Comparison of ENCODE assay signal across 7 cellular contexts in genomic region chr16:3173892-3174617, GRCh38. TPM values are rescaled to one million over a fixed set of nuclear protein-coding genes. Genes with fewer than 3 reads are reported as not detected.
DNase-seq lines count a peak whose midpoint lies in the region; ATAC-seq lines count a peak whose summit lies in the region.

No MANE protein-coding gene starts in this region.

- H3K4me1 ChIP-seq in iPS-15b (ENCODE audit: control insufficient read depth, insufficient read depth, low read length) = peaks cover 7% of the 10 kb centered on the region

- H3K27me3 ChIP-seq in iPS-15b (ENCODE audit: control insufficient read depth, insufficient read depth, low read length) = peaks cover 32% of the 10 kb centered on the region

- DNase-seq in Daoy (ENCODE audit: low read depth) = peak; percentile 68

- ATAC-seq in HG02610 (IDR thresholded peaks at IDR 0.05; ENCODE audit: unreplicated experiment) (peak; percentile 38), HG03196 (IDR thresholded peaks at IDR 0.05; ENCODE audit: unreplicated experiment) (no peak), GM21367 (IDR thresholded peaks at IDR 0.05; ENCODE audit: unreplicated experiment) (no peak), HG03045 (IDR thresholded peaks at IDR 0.05; ENCODE audit: unreplicated experiment) (no peak)

- H3K27ac Mint-ChIP-seq in T-helper 1 cell treated with Interleukin-12 subunit alpha and Interleukin-12 subunit beta and Interleukin-4 antibody, amounts not matched to agents 30 μg/mL and 1 μg/mL, for 36 hours = peak overlapping the region; percentile 62

- H3K9me3 Mint-ChIP-seq in T-helper 1 cell treated with Interleukin-12 subunit alpha and Interleukin-12 subunit beta and Interleukin-4 antibody, amounts not matched to agents 30 μg/mL and 1 μg/mL, for 36 hours = no peaks in the 10 kb centered on the region

- peaks cover 23% of the 10 kb centered on the region for H3K4me1 Mint-ChIP-seq in T-helper 1 cell treated with Interleukin-12 subunit alpha and Interleukin-12 subunit beta and Interleukin-4 antibody, amounts not matched to agents 30 μg/mL and 1 μg/mL, for 36 hours (ENCODE audit: low read depth)

- peak overlapping the region; percentile 44 for H3K4me3 ChIP-seq in iPS-15b (ENCODE audit: low read depth, low read length)

- H3K9me3 ChIP-seq in iPS-15b (ENCODE audit: control insufficient read depth, insufficient read depth, low read length) = no peaks in the 10 kb centered on the region

- H3K36me3 Mint-ChIP-seq in T-helper 1 cell treated with Interleukin-12 subunit alpha and Interleukin-12 subunit beta and Interleukin-4 antibody, amounts not matched to agents 30 μg/mL and 1 μg/mL, for 36 hours (ENCODE audit: low read depth) = peaks cover 4% of the 10 kb centered on the region

- peak overlapping the region; percentile 60 for H3K4me3 Mint-ChIP-seq in T-helper 1 cell treated with Interleukin-12 subunit alpha and Interleukin-12 subunit beta and Interleukin-4 antibody, amounts not matched to agents 30 μg/mL and 1 μg/mL, for 36 hours

- peak overlapping the region; percentile 4 for H3K9ac ChIP-seq in iPS-15b (ENCODE audit: low read depth, low read length)

- no peaks in the 10 kb centered on the region for H3K36me3 ChIP-seq in iPS-15b (ENCODE audit: control insufficient read depth, insufficient read depth, low read length)

- H3K27me3 Mint-ChIP-seq in T-helper 1 cell treated with Interleukin-12 subunit alpha and Interleukin-12 subunit beta and Interleukin-4 antibody, amounts not matched to agents 30 μg/mL and 1 μg/mL, for 36 hours (ENCODE audit: low read depth) = peaks cover 79% of the 10 kb centered on the region

RNA-seq across cellular contexts. Expression of gene OR1F1, which starts 13.9 kb away (rescaled TPM):
- not detected in 2 replicates for total RNA-seq in Daoy (2014; rRNA removed; shearing (Covaris generic))

RNA-seq across cellular contexts. Expression of gene ZNF213, which starts 39.2 kb away (rescaled TPM):
- total RNA-seq in Daoy (2014; rRNA removed; shearing (Covaris generic)) = 3.7 and 5.6 TPM in 2 replicates
